ENCODE assay signal across 8 cellular contexts in genomic region chr11:19659529-19659928, GRCh38.
"Had no signal": no experiment of that assay in that cellular context is flagged by ENCODE, and none has a peak within 500 bp of the region (broad histone marks: within the 10 kb centered on the region; RNA-seq: fewer than 3 reads in every experiment).

No MANE protein-coding gene starts in this region.

- H3K36me3 ChIP-seq: esophagus squamous epithelium, uterus had no signal

- H3K4me1 ChIP-seq: testis, uterus had no signal

- H3K4me3 ChIP-seq: esophagus squamous epithelium, testis, uterus had no signal

- H3K9me3 ChIP-seq: esophagus squamous epithelium, testis, uterus had no signal

- DNase-seq: activated B cell treated with CpG ODN at 0.5 μM for 24 hours; activated CD4-positive, alpha-beta T cell treated with anti-CD3 and anti-CD28 coated beads, Interleukin-2, amount 10 ng/mL, durations not matched to agents 7 days and 5 days; activated CD8-positive, alpha-beta memory T cell treated with anti-CD3 and anti-CD28 coated beads for 24 hours; esophagus squamous epithelium; T-helper 17 cell; testis; uterus had no signal

- FAIRE-seq: endometrium had no signal

- H3K27ac ChIP-seq: testis, uterus had no signal

- H3K27me3 ChIP-seq: esophagus squamous epithelium, testis, uterus had no signal
